Comparison of ENCODE assay signal across 1 cellular context in genomic region chr22:21823740-21824438, GRCh38.
TF ChIP-seq lines count a peak whose summit lies in the region.

No MANE protein-coding gene starts in this region.

TF ChIP-seq in IMR-90, 13 proteins besides CTCF, POLR2A, EP300 and RAD21:
- TF ChIP-seq RFX5 (IDR thresholded peaks at IDR 0.05; ENCODE audit: low read depth, low read length), result no peak
- TF ChIP-seq FOS (IDR thresholded peaks at IDR 0.05; ENCODE audit: low read depth, low read length), result no peak
- no peak for TF ChIP-seq MXI1 (IDR thresholded peaks at IDR 0.05; ENCODE audit: borderline replicate concordance, low read depth, low read length)
- no peak for TF ChIP-seq CEBPB (IDR thresholded peaks at IDR 0.05; ENCODE audit: low read depth, low read length)
- no peak for TF ChIP-seq CHD1 (IDR thresholded peaks at IDR 0.05; ENCODE audit: low read depth, low read length)
TF ChIP-seq in IMR-90: peak in this region for 0.
